In the genomic region with DNA sequence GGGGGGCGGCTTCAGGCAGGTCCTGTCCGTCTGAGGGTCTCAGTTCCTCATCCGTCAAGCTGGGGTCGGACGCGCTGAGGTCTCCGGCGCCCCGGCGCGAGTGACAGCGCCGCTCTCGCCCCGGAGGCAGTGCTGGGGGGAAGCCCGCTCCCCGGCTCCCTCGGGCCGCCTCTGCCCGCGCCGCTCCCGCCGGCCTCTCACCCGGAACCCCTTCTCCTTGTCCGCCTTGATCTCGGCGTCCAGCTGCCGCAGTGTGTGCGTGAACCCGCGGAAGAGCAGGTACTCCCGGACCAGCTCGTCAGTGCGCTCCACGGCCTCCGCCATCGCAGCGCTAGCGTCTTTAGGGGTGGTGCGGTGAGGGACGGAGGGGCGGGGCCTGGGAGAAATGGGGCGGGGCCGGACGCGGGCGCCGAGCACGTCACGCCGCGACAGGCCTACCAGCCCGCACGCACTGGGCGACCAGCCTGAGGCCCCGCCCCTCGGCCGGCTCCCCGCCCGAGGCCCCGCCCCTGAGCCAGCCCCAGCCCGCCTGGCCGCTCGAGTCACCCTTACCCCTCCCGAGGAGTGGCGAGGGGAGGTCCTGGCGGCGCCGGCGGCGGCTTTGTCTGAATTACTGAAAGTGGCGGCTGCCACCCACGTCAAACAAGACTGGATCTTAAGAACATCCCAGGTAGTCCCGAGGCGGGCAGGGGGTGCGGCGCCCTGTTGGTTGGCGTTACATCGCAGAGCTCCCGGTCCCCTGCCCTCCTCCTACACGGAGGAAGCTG, we compare ENCODE assay signal across 8 cellular contexts. TPM values are rescaled to one million over a fixed set of nuclear protein-coding genes. Genes with fewer than 3 reads are reported as not detected.
A peak's percentile ranks its signal among the peaks of the same experiment; 100 is the strongest.
DNase-seq lines count a peak whose midpoint lies in the region; ATAC-seq, FAIRE-seq and TF ChIP-seq lines count a peak whose summit lies in the region.

A gene (minus strand): TSS at position 348 of the 767 bp plus-strand sequence. CDS start 24 bp downstream, at position 324.

- ATAC-seq in HG02973 (IDR thresholded peaks at IDR 0.05; ENCODE audit: unreplicated experiment) = peak; percentile 78
- ATAC-seq in right cardiac atrium = peak; percentile 99

- FAIRE-seq in GM18507 (lab: Jason Lieb, UNC) = peak; percentile 90

- H3K27me3 ChIP-seq in right cardiac atrium (ENCODE audit: control insufficient read depth, insufficient read depth) (no peaks in the 10 kb centered on the region), rectal smooth muscle tissue (ENCODE audit: control insufficient read depth, insufficient read depth, low read length) (no peaks in the 10 kb centered on the region), vagina (no peaks in the 10 kb centered on the region)

- peak within 1 kb of the TSS; percentile 97 for H3K9ac ChIP-seq in rectal smooth muscle tissue (ENCODE audit: low read length)

- WGBS in right cardiac atrium = under 1% methylated on average over 82 of the region's 82 CpGs

- DNase-seq in GM18507 (ENCODE audit: extremely low spot score, insufficient read length, low read depth) (peak; percentile 99), NCI-H187 treated with DMSO at 0.1 percent for 48 hours (lab: John Stamatoyannopoulos, UW) (peak; percentile 42), T-helper 2 cell (peak; percentile 89 to 99 (median 95)), right cardiac atrium (peak; percentile 95 to 99 (median 98)), vagina (ENCODE audit: extremely low spot score in 2 of 2) (peak in 1 of 2 donors; percentile 97)

- peaks cover 2% of the 10 kb centered on the region for H3K36me3 ChIP-seq in rectal smooth muscle tissue (ENCODE audit: control insufficient read depth, insufficient read depth, low read length)
- H3K36me3 ChIP-seq in vagina = no peaks in the 10 kb centered on the region

- intact Hi-C loops in right cardiac atrium (cut with DNase I) = no loop called here
- intact Hi-C loops in vagina (cut with DNase I) = no loop called here

- H3K9me3 ChIP-seq in right cardiac atrium (ENCODE audit: control insufficient read depth, low read length) = no peaks in the 10 kb centered on the region
- H3K9me3 ChIP-seq in vagina = no peaks in the 10 kb centered on the region

- H3K4me1 ChIP-seq in right cardiac atrium (ENCODE audit: control insufficient read depth, insufficient read depth, low read length) (peaks cover 5% of the 10 kb centered on the region), rectal smooth muscle tissue (ENCODE audit: control insufficient read depth, insufficient read depth, low read length) (peaks cover 3% of the 10 kb centered on the region), vagina (peaks cover 38% of the 10 kb centered on the region)

- peak within 1 kb of the TSS; percentile 70 for H3K27ac ChIP-seq in angular gyrus (ENCODE audit: low read depth, low read length)
- peak within 1 kb of the TSS; percentile 93 for H3K27ac ChIP-seq in right cardiac atrium (ENCODE audit: low read length)
- peak within 1 kb of the TSS; percentile 95 for H3K27ac ChIP-seq in rectal smooth muscle tissue (ENCODE audit: low read depth, low read length)
- peak within 1 kb of the TSS; percentile 92 for H3K27ac ChIP-seq in vagina

- no peak for TF ChIP-seq CTCF in vagina (IDR thresholded peaks at IDR 0.05)

- H3K4me3 ChIP-seq in right cardiac atrium (ENCODE audit: low read length) = peak within 1 kb of the TSS; percentile 66
- H3K4me3 ChIP-seq in rectal smooth muscle tissue (ENCODE audit: low read length) = peak within 1 kb of the TSS; percentile 97
- H3K4me3 ChIP-seq in vagina = peak within 1 kb of the TSS; percentile 85 to 100

- peak; percentile 24 to 80 for TF ChIP-seq POLR2A in vagina (IDR thresholded peaks at IDR 0.05)

RNA-seq across cellular contexts. Expression of the gene that starts here (rescaled TPM):
- total RNA-seq in right cardiac atrium (10 to 100 TPM in 2 of 4 donors, 1 to 10 TPM in 2; 6.8 to 11.1 (median 9.7) TPM), vagina (31.2 TPM)
- 4.0 TPM for polyA plus RNA-seq in right cardiac atrium
